In the genomic region with DNA sequence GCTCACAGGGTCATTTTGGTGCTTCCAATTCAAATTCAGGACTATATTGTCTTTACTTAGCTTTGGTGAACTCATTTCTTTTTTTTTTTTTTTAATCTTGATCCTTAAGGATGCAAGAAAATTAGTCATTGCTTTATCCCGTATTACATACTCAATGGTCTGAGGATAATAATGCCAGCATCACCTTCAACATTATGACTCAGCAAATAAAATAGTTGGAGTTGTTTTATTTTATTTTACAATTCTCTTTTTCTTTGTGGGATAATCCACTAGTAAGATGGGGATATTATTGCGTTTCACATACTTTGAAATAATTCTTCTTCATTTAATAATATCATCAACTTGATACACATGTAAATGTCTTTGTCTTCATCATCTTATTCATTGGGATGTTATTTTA, we compare ENCODE assay signal across 9 cellular contexts.
"Had no signal": no experiment of that assay in that cellular context is flagged by ENCODE, and none has a peak within 500 bp of the region (broad histone marks: within the 10 kb centered on the region; RNA-seq: fewer than 3 reads in every experiment).

No MANE protein-coding gene starts in this region.

- DNase-seq: GM23248, GOT3, H7, HFFc6, KBM-7 had no signal

- H3K27me3 Mint-ChIP-seq: IgD-negative memory B cell had no signal

- H3K4me3 ChIP-seq: GM23248, HAP-1 had no signal

- H3K36me3 Mint-ChIP-seq: IgD-negative memory B cell had no signal

- H2AFZ ChIP-seq: GM23248 had no signal

- H3K27ac ChIP-seq: GM23248, HL-60 had no signal

- H3K9ac ChIP-seq: GM23248 had no signal

- H3K36me3 ChIP-seq: HAP-1 had no signal

- ATAC-seq: HCT116 had no signal

- H3K9me3 ChIP-seq: HAP-1 had no signal

- H3K4me3 Mint-ChIP-seq: HFFc6, IgD-negative memory B cell had no signal

- H3K4me1 Mint-ChIP-seq: IgD-negative memory B cell had no signal

- H3K4me1 ChIP-seq: HAP-1 had no signal

- H3K27ac Mint-ChIP-seq: HFFc6, IgD-negative memory B cell had no signal
